Comparison of ENCODE assay signal across 30 cellular contexts in the genomic region with DNA sequence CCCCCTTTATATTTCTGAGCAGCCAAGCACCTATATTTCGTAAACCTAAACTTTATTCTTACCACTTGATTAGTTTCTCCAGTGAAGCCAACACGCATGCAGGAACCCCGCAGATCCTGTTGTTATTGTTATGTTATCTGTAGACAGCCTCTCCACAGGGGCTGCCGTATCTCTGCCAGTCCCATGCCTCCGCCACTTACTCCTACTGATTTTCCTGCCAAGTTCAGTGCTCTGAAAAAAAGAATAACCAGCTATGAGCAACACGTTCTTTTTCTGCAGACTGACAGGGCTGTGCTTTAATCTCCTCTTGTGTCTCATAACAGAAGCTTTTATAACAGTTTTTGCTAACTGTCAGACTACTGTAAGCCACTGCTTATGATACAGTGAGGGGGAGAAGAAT.
A peak's percentile ranks its signal among the peaks of the same experiment; 100 is the strongest.
DNase-seq lines count a peak whose midpoint lies in the region; ATAC-seq, FAIRE-seq and TF ChIP-seq lines count a peak whose summit lies in the region.
"Had no signal": no experiment of that assay in that cellular context is flagged by ENCODE, and none has a peak within 500 bp of the region (broad histone marks: within the 10 kb centered on the region; RNA-seq: fewer than 3 reads in every experiment).

No MANE protein-coding gene starts in this region.

- peaks cover 15% of the 10 kb centered on the region for H3K4me1 Mint-ChIP-seq in WTC11
- H3K4me1 Mint-ChIP-seq: activated CD4-positive, alpha-beta T cell treated with anti-CD3 and anti-CD28 coated beads, Interleukin-2, amount 10 ng/mL, durations not matched to agents 24 days and 14 days; memory B cell had no signal

- no peak overlapping the region for H3K27ac ChIP-seq in kidney (ENCODE audit: low read depth in 2 of 2, low read length in 2 of 2)
- H3K27ac ChIP-seq: neutrophil, uterus, VCaP had no signal

- H3K27me3 Mint-ChIP-seq in WTC11 (ENCODE audit: low read depth), result no peaks in the 10 kb centered on the region
- H3K27me3 Mint-ChIP-seq: activated CD4-positive, alpha-beta T cell treated with anti-CD3 and anti-CD28 coated beads, Interleukin-2, amount 10 ng/mL, durations not matched to agents 24 days and 14 days; activated T-cell treated with anti-CD3 and anti-CD28 coated beads, Interleukin-2, amount 50 U/mL, for 24 hours; brain; memory B cell; progenitor cell of endocrine pancreas had no signal

- H3K4me3 ChIP-seq in kidney (ENCODE audit: low read length in 2 of 2), result no peak overlapping the region
- H3K4me3 ChIP-seq: uterus had no signal

- no peaks in the 10 kb centered on the region for H3K9me3 Mint-ChIP-seq in WTC11
- H3K9me3 Mint-ChIP-seq: activated CD4-positive, alpha-beta T cell treated with anti-CD3 and anti-CD28 coated beads, Interleukin-2, amount 10 ng/mL, durations not matched to agents 24 days and 14 days; brain; H9; memory B cell; T-helper 1 cell treated with Interleukin-12 subunit alpha and Interleukin-12 subunit beta and Interleukin-4 antibody, amounts not matched to agents 30 μg/mL and 1 μg/mL, for 36 hours had no signal

- TF ChIP-seq CTCF in WTC11 (IDR thresholded peaks at IDR 0.05), result no peak
- TF ChIP-seq CTCF in kidney (IDR thresholded peaks at IDR 0.05; ENCODE audit: borderline replicate concordance, extremely low read depth, insufficient read depth), result no peak

- intact Hi-C loops in left ventricle myocardium superior (cut with micrococcal nuclease) (no loop called here), cardiac septum (cut with DNase I) (no loop called here), kidney (cut with DNase I) (no loop called here)

- FAIRE-seq in kidney (lab: Jason Lieb, UNC), result no peak

- ATAC-seq in left ventricle myocardium superior (peak; percentile 49), WTC11 (peak; percentile 80), GM19455 (IDR thresholded peaks at IDR 0.05; ENCODE audit: unreplicated experiment) (no peak), GM21825 (IDR thresholded peaks at IDR 0.05; ENCODE audit: unreplicated experiment) (no peak)
- ATAC-seq: sciatic nerve had no signal

- H3K4me3 Mint-ChIP-seq in WTC11, result no peak overlapping the region
- H3K4me3 Mint-ChIP-seq: activated CD4-positive, alpha-beta T cell treated with anti-CD3 and anti-CD28 coated beads, Interleukin-2, amount 10 ng/mL, durations not matched to agents 24 days and 14 days; activated T-cell treated with anti-CD3 and anti-CD28 coated beads, Interleukin-2, amount 50 U/mL, for 24 hours; H9; memory B cell; T-helper 1 cell treated with Interleukin-12 subunit alpha and Interleukin-12 subunit beta and Interleukin-4 antibody, amounts not matched to agents 30 μg/mL and 1 μg/mL, for 36 hours had no signal

- no peaks in the 10 kb centered on the region for H3K36me3 ChIP-seq in kidney (ENCODE audit: control insufficient read depth in 1 of 2, insufficient read depth in 2 of 2, low read length in 2 of 2)
- H3K36me3 ChIP-seq: BE2C, neutrophil, uterus had no signal

- POLR2A ChIA-PET in WTC11 (lab: Charles Lee), result no interaction called here

- H3K9me3 ChIP-seq in kidney (ENCODE audit: control insufficient read depth in 1 of 2, low read length in 2 of 2), result no peaks in the 10 kb centered on the region
- H3K9me3 ChIP-seq: BE2C, neutrophil, uterus had no signal

- CTCF ChIA-PET in WTC11 (lab: Charles Lee), result no interaction called here

- H3K36me3 Mint-ChIP-seq in WTC11, result no peaks in the 10 kb centered on the region
- H3K36me3 Mint-ChIP-seq: brain, memory B cell had no signal

- H3K27ac Mint-ChIP-seq in WTC11, result no peak overlapping the region
- H3K27ac Mint-ChIP-seq: activated CD4-positive, alpha-beta T cell treated with anti-CD3 and anti-CD28 coated beads, Interleukin-2, amount 10 ng/mL, durations not matched to agents 24 days and 14 days; activated T-cell treated with anti-CD3 and anti-CD28 coated beads, Interleukin-2, amount 50 U/mL, for 24 hours; H9; memory B cell; progenitor cell of endocrine pancreas; T-helper 1 cell treated with Interleukin-12 subunit alpha and Interleukin-12 subunit beta and Interleukin-4 antibody, amounts not matched to agents 30 μg/mL and 1 μg/mL, for 36 hours had no signal

- H3K4me1 ChIP-seq in kidney (ENCODE audit: control insufficient read depth in 1 of 2, insufficient read depth in 1 of 2, low read depth in 1 of 2, low read length in 2 of 2), result no peaks in the 10 kb centered on the region
- H3K4me1 ChIP-seq: BE2C, uterus had no signal

- DNase-seq in left ventricle myocardium superior (no peak), cardiac septum (ENCODE audit: low spot score) (no peak), WTC11 (ENCODE audit: low spot score) (no peak), kidney (peak; percentile 32), kidney glomerular epithelial cell (lab: John Stamatoyannopoulos, UW) (no peak)
- DNase-seq in effector CD4-positive, alpha-beta T cell, result no peak
- DNase-seq: activated CD4-positive, alpha-beta T cell treated with anti-CD3 and anti-CD28 coated beads, Interleukin-2, amount 10 ng/mL, durations not matched to agents 24 days and 14 days; activated gamma-delta T cell; activated T-cell treated with anti-CD3 and anti-CD28 coated beads, Interleukin-2, amount 50 U/mL, for 24 hours; BE2C; DMS153; effector memory CD4-positive, alpha-beta T cell; erythroblast; glutamatergic neuron; H9; left cardiac atrium; NCI-H1105 treated with DMSO at 0.1 percent for 48 hours; NCI-H2029 treated with DMSO at 0.1 percent for 48 hours; NCI-H82; stimulated activated naive CD4-positive, alpha-beta T cell treated with Interleukin-2 at 50 U/mL for 16 hours; uterus had no signal

- H3K9ac ChIP-seq in kidney (ENCODE audit: low read length in 2 of 2), result no peak overlapping the region

TF ChIP-seq in WTC11, 78 proteins besides CTCF, POLR2A, EP300 and RAD21 (continues in another document):
- no peak for TF ChIP-seq ZBTB21 (CRISPR knock-in tag; IDR thresholded peaks at IDR 0.05; ENCODE audit: borderline replicate concordance)
- TF ChIP-seq ESRRA (CRISPR knock-in tag; IDR thresholded peaks at IDR 0.05; ENCODE audit: borderline replicate concordance), result no peak
- no peak for TF ChIP-seq ZNF219 (CRISPR knock-in tag; IDR thresholded peaks at IDR 0.05; ENCODE audit: borderline replicate concordance)
- TF ChIP-seq, protein P1, sequence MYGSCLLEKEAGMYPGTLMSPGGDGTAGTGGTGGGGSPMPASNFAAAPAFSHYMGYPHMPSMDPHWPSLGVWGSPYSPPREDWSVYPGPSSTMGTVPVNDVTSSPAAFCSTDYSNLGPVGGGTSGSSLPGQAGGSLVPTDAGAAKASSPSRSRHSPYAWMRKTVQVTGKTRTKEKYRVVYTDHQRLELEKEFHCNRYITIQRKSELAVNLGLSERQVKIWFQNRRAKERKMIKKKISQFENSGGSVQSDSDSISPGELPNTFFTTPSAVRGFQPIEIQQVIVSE (CRISPR knock-in tag; IDR thresholded peaks at IDR 0.05; ENCODE audit: borderline replicate concordance), result no peak
- no peak for TF ChIP-seq IRF2 (CRISPR knock-in tag; IDR thresholded peaks at IDR 0.05; ENCODE audit: borderline replicate concordance, low read depth)
- TF ChIP-seq HMGA2 (CRISPR knock-in tag; IDR thresholded peaks at IDR 0.05), result no peak
- no peak for TF ChIP-seq NFYB (CRISPR knock-in tag; conservative IDR thresholded peaks at IDR 0.05; ENCODE audit: low read depth)
- TF ChIP-seq, protein P2, sequence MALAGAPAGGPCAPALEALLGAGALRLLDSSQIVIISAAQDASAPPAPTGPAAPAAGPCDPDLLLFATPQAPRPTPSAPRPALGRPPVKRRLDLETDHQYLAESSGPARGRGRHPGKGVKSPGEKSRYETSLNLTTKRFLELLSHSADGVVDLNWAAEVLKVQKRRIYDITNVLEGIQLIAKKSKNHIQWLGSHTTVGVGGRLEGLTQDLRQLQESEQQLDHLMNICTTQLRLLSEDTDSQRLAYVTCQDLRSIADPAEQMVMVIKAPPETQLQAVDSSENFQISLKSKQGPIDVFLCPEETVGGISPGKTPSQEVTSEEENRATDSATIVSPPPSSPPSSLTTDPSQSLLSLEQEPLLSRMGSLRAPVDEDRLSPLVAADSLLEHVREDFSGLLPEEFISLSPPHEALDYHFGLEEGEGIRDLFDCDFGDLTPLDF (CRISPR knock-in tag; IDR thresholded peaks at IDR 0.05), result no peak
- TF ChIP-seq, protein P3, sequence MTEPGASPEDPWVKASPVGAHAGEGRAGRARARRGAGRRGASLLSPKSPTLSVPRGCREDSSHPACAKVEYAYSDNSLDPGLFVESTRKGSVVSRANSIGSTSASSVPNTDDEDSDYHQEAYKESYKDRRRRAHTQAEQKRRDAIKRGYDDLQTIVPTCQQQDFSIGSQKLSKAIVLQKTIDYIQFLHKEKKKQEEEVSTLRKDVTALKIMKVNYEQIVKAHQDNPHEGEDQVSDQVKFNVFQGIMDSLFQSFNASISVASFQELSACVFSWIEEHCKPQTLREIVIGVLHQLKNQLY (CRISPR knock-in tag; IDR thresholded peaks at IDR 0.05), result no peak
- TF ChIP-seq CREB1 (CRISPR knock-in tag; IDR thresholded peaks at IDR 0.05), result no peak
- no peak for TF ChIP-seq GTF2I (CRISPR knock-in tag; conservative IDR thresholded peaks at IDR 0.05)
- TF ChIP-seq, protein P4, sequence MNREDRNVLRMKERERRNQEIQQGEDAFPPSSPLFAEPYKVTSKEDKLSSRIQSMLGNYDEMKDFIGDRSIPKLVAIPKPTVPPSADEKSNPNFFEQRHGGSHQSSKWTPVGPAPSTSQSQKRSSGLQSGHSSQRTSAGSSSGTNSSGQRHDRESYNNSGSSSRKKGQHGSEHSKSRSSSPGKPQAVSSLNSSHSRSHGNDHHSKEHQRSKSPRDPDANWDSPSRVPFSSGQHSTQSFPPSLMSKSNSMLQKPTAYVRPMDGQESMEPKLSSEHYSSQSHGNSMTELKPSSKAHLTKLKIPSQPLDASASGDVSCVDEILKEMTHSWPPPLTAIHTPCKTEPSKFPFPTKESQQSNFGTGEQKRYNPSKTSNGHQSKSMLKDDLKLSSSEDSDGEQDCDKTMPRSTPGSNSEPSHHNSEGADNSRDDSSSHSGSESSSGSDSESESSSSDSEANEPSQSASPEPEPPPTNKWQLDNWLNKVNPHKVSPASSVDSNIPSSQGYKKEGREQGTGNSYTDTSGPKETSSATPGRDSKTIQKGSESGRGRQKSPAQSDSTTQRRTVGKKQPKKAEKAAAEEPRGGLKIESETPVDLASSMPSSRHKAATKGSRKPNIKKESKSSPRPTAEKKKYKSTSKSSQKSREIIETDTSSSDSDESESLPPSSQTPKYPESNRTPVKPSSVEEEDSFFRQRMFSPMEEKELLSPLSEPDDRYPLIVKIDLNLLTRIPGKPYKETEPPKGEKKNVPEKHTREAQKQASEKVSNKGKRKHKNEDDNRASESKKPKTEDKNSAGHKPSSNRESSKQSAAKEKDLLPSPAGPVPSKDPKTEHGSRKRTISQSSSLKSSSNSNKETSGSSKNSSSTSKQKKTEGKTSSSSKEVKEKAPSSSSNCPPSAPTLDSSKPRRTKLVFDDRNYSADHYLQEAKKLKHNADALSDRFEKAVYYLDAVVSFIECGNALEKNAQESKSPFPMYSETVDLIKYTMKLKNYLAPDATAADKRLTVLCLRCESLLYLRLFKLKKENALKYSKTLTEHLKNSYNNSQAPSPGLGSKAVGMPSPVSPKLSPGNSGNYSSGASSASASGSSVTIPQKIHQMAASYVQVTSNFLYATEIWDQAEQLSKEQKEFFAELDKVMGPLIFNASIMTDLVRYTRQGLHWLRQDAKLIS (CRISPR knock-in tag; IDR thresholded peaks at IDR 0.05; ENCODE audit: borderline replicate concordance), result no peak
- TF ChIP-seq NFE2L1 (CRISPR knock-in tag; IDR thresholded peaks at IDR 0.05), result no peak

Comparison
In these comparisons a context has a peak if more than half of its experiments do, and no peak if none do; other contexts are left out.
1. ATAC-seq: peak in left ventricle myocardium superior (single experiment) and WTC11 (single experiment); none in GM19455 (single experiment) and GM21825 (single experiment).